In the genomic region with DNA sequence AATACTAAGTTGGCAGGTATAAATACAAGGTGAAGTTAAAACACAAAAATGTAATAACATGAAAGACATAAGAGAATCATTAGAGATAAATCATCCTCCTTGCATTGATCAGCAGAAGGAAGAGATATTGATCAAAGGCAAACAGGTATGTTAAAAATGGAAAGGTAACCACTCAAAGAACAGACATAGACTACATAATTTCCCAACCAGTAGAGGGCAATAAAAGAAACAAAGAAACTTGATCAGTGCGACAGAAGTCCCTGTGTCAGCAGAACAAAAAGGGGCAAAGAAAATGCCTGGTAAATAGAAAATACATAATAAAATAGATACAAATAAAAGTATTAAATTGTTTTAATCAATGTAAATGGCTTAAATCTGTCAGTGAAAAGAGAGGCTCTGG, we compare ENCODE assay signal across 10 cellular contexts. TPM values are rescaled to one million over a fixed set of nuclear protein-coding genes. Genes with fewer than 3 reads are reported as not detected.
A peak's percentile ranks its signal among the peaks of the same experiment; 100 is the strongest.
DNase-seq lines count a peak whose midpoint lies in the region; ATAC-seq and TF ChIP-seq lines count a peak whose summit lies in the region.
"Had no signal": no experiment of that assay in that cellular context is flagged by ENCODE, and none has a peak within 500 bp of the region (broad histone marks: within the 10 kb centered on the region; RNA-seq: fewer than 3 reads in every experiment).

No MANE protein-coding gene starts in this region.

- no peak overlapping the region for H2AFZ ChIP-seq in DND-41 (ENCODE audit: low read depth, low read length)

- H3K9ac ChIP-seq in DND-41 (ENCODE audit: low read depth, low read length) = no peak overlapping the region

- no peak for ATAC-seq in DND-41 (ENCODE audit: insufficient read depth, low read depth)
- ATAC-seq in lung (ENCODE audit: insufficient read depth, low FRiP score) = no peak
- ATAC-seq in GM21619 (IDR thresholded peaks at IDR 0.05; ENCODE audit: unreplicated experiment) = no peak

- H4K20me1 ChIP-seq in DND-41 (ENCODE audit: insufficient read depth, low read length) = no peaks in the 10 kb centered on the region

- H3K79me2 ChIP-seq in DND-41 (ENCODE audit: insufficient read depth, low read length) = no peaks in the 10 kb centered on the region

- H3K27ac ChIP-seq in DND-41 (ENCODE audit: low read length) = no peak overlapping the region
- no peak overlapping the region for H3K27ac ChIP-seq in adrenal gland
- no peak overlapping the region for H3K27ac ChIP-seq in lung (ENCODE audit: low read depth in 1 of 2, low read length in 1 of 2)

- TF ChIP-seq POLR2A in adrenal gland (IDR thresholded peaks at IDR 0.05) = no peak

- H3K4me1 ChIP-seq in DND-41 (ENCODE audit: insufficient read depth, low read length) = no peaks in the 10 kb centered on the region
- no peaks in the 10 kb centered on the region for H3K4me1 ChIP-seq in adrenal gland (replicated peaks in 1 of 2)
- H3K4me1 ChIP-seq in lung (ENCODE audit: control insufficient read depth in 2 of 2, insufficient read depth in 2 of 2, low read length in 2 of 2) = no peaks in the 10 kb centered on the region
- H3K4me1 ChIP-seq: HAP-1 had no signal

- intact Hi-C loops in adrenal gland (cut with DNase I) = loop anchor here (5.0 to 10.0 kb wide), 2 partner anchors 156 to 159 kb away; no protein-coding TSS in a partner anchor

- H3K9me3 ChIP-seq in DND-41 (ENCODE audit: insufficient read depth, low read length, severe bottlenecking) (no peaks in the 10 kb centered on the region), adrenal gland (replicated peaks in 1 of 3) (no peaks in the 10 kb centered on the region), lung (ENCODE audit: control insufficient read depth in 2 of 2, insufficient read depth in 1 of 2, low read length in 1 of 2) (no peaks in the 10 kb centered on the region)
- H3K9me3 ChIP-seq: HAP-1 had no signal

- H3K36me3 ChIP-seq in DND-41 (ENCODE audit: insufficient read depth, low read length) = peaks cover 5% of the 10 kb centered on the region
- no peaks in the 10 kb centered on the region for H3K36me3 ChIP-seq in adrenal gland (replicated peaks in 1 of 2)
- peaks cover 0 to 10% of the 10 kb centered on the region in 2 donors for H3K36me3 ChIP-seq in lung (ENCODE audit: control insufficient read depth in 2 of 2, insufficient read depth in 2 of 2, low read length in 2 of 2)
- H3K36me3 ChIP-seq: HAP-1 had no signal

- WGBS in adrenal gland, 4 donors = 57 to 77% (median 64%) methylated on average over 1 of the region's 1 CpG
- 50 to 69% methylated on average over 1 of the region's 1 CpG for WGBS in lung, 2 donors

- TF ChIP-seq CTCF in DND-41 (IDR thresholded peaks at IDR 0.05; ENCODE audit: borderline replicate concordance, extremely low read depth, low read length, poor library complexity, severe bottlenecking) (peak; percentile 43), adrenal gland (IDR thresholded peaks at IDR 0.05) (peak; percentile 21 to 50 (median 35)), lung (IDR thresholded peaks at IDR 0.05; ENCODE audit: control extremely low read depth, extremely low read depth) (peak; percentile 10)

- H3K4me2 ChIP-seq in DND-41 (ENCODE audit: insufficient read depth, low read length) = no peak overlapping the region

- H3K27me3 ChIP-seq in DND-41 (ENCODE audit: insufficient read depth, low read length, poor library complexity) = no peaks in the 10 kb centered on the region
- H3K27me3 ChIP-seq in adrenal gland = no peaks in the 10 kb centered on the region
- no peaks in the 10 kb centered on the region for H3K27me3 ChIP-seq in lung (ENCODE audit: control insufficient read depth, insufficient read depth)

- DNase-seq in DND-41 (no peak), NAMALWA (ENCODE audit: low spot score) (peak; percentile 42), adrenal gland (no peak), lung (ENCODE audit: low spot score) (no peak), SKM-1 (lab: John Stamatoyannopoulos, UW; ENCODE audit: unreplicated experiment) (no peak), GM19240 (ENCODE audit: insufficient read length, low spot score) (no peak), GOT3 (lab: John Stamatoyannopoulos, UW) (no peak)
- DNase-seq: activated CD4-positive, alpha-beta T cell treated with anti-CD3 and anti-CD28 coated beads for 1 hour had no signal

- H3K4me3 ChIP-seq in DND-41 (ENCODE audit: low read depth in 1 of 2, low read length in 2 of 2) (no peak overlapping the region), adrenal gland (no peak overlapping the region), lung (no peak overlapping the region)
- H3K4me3 ChIP-seq: HAP-1 had no signal

RNA-seq across cellular contexts. Expression of a gene that starts 53.6 kb away (rescaled TPM):
- total RNA-seq in adrenal gland = 1 to 10 TPM in 2 of 8 donors, under 1 TPM in 6; 0.28 to 2.4 (median 0.71) TPM
- polyA plus RNA-seq in adrenal gland = 1 to 10 TPM in 2 of 3 donors, under 1 TPM in 1; 0.64 to 2.4 (median 1.6) TPM
- total RNA-seq in lung = 1 to 10 TPM in 1 of 2 donors, under 1 TPM in 1; 0.80 to 3.9 TPM
- polyA plus RNA-seq in lung = 1 to 10 TPM in 1 of 2 donors, under 1 TPM in 1; 0.46 to 1.8 TPM
